Comparison of ENCODE assay signal across 1 cellular context in genomic region chr22:20243545-20244249, GRCh38.
TF ChIP-seq lines count a peak whose summit lies in the region.

No MANE protein-coding gene starts in this region.

TF ChIP-seq in H1, 55 proteins besides CTCF, POLR2A, EP300 and RAD21:
- TF ChIP-seq BACH1 (IDR thresholded peaks at IDR 0.05; ENCODE audit: low read length) (no peak), KDM1A (IDR thresholded peaks at IDR 0.05; ENCODE audit: borderline replicate concordance, low read length) (no peak), SIX5 (IDR thresholded peaks at IDR 0.05; ENCODE audit: low read depth, low read length) (no peak), ATF3 (IDR thresholded peaks at IDR 0.05; ENCODE audit: insufficient read depth, low read depth, low read length) (no peak), CTBP2 (IDR thresholded peaks at IDR 0.05; ENCODE audit: borderline replicate concordance, insufficient read depth, insufficient read length, low read length) (no peak), CBX5 (IDR thresholded peaks at IDR 0.05; ENCODE audit: low read depth, low read length) (no peak), RBBP5 (IDR thresholded peaks at IDR 0.05; ENCODE audit: borderline replicate concordance, low read depth, low read length) (no peak), E2F6 (IDR thresholded peaks at IDR 0.05) (no peak), USF2 (IDR thresholded peaks at IDR 0.05; ENCODE audit: low read length) (no peak), MAX (IDR thresholded peaks at IDR 0.05) (no peak), EZH2 (IDR thresholded peaks at IDR 0.05; ENCODE audit: low read depth, low read length, severe bottlenecking) (no peak), POU5F1 (IDR thresholded peaks at IDR 0.05; ENCODE audit: low read depth, low read length) (no peak), NRF1 (IDR thresholded peaks at IDR 0.05; ENCODE audit: low read depth, low read length) (no peak), CREB1 (IDR thresholded peaks at IDR 0.05) (no peak), GTF2F1 (IDR thresholded peaks at IDR 0.05; ENCODE audit: borderline replicate concordance, low read depth, low read length) (no peak), KDM4A (IDR thresholded peaks at IDR 0.05; ENCODE audit: low read depth, low read length, severe bottlenecking) (no peak)
